Comparison of ENCODE assay signal across 9 cellular contexts in genomic region chr10:103564799-103565365, GRCh38.
DNase-seq lines count a peak whose midpoint lies in the region; ATAC-seq and TF ChIP-seq lines count a peak whose summit lies in the region.
"Had no signal": no experiment of that assay in that cellular context is flagged by ENCODE, and none has a peak within 500 bp of the region (broad histone marks: within the 10 kb centered on the region; RNA-seq: fewer than 3 reads in every experiment).

No MANE protein-coding gene starts in this region.

- no peak for DNase-seq in heart left ventricle
- no peak for DNase-seq in Right ventricle myocardium inferior (ENCODE audit: missing footprints)
- no peak for DNase-seq in T-helper 17 cell
- DNase-seq in erythroblast (lab: John Stamatoyannopoulos, UW) = peak; percentile 37 to 59
- DNase-seq in stimulated activated CD4-positive, alpha-beta T cell treated with anti-CD3 and anti-CD28 coated beads, Interleukin-15, amount 100 ng/mL, for 24 hours = peak; percentile 67
- no peak for DNase-seq in SW480 (ENCODE audit: low spot score)
- no peak for DNase-seq in cerebellum (ENCODE audit: low spot score)

- H3K4me3 ChIP-seq in heart left ventricle = no peak overlapping the region

- H3K27me3 Mint-ChIP-seq in T-helper 17 cell = peaks cover 24% of the 10 kb centered on the region
- H3K27me3 Mint-ChIP-seq: activated naive CD4-positive, alpha-beta T cell treated with anti-CD3 and anti-CD28 coated beads, Interleukin-2, amount 50 U/mL, for 24 hours had no signal

- H3K27me3 ChIP-seq in heart left ventricle = peaks cover 0 to 9% (median 0%) of the 10 kb centered on the region in 9 donors

- peaks cover 0 to 3% (median 0%) of the 10 kb centered on the region in 12 donors for H3K9me3 ChIP-seq in heart left ventricle
- H3K9me3 ChIP-seq in T-helper 17 cell (ENCODE audit: control insufficient read depth, low read length, poor library complexity, severe bottlenecking) = no peaks in the 10 kb centered on the region

- H3K27ac Mint-ChIP-seq in T-helper 17 cell = peak overlapping the region; percentile 44
- H3K27ac Mint-ChIP-seq: activated naive CD4-positive, alpha-beta T cell treated with anti-CD3 and anti-CD28 coated beads, Interleukin-2, amount 50 U/mL, for 24 hours had no signal

- no peak overlapping the region for H3K27ac ChIP-seq in heart left ventricle

- 53 to 59% (median 57%) methylated on average over 9 to 10 of the region's 10 CpGs for WGBS in heart left ventricle, 4 donors

- H3K4me3 Mint-ChIP-seq in T-helper 17 cell = no peak overlapping the region
- H3K4me3 Mint-ChIP-seq: activated naive CD4-positive, alpha-beta T cell treated with anti-CD3 and anti-CD28 coated beads, Interleukin-2, amount 50 U/mL, for 24 hours had no signal

- ATAC-seq in heart left ventricle (peak in 2 of 4 donors; percentile 18 to 28), Right ventricle myocardium inferior (no peak), T-helper 17 cell (no peak), GM19351 (IDR thresholded peaks at IDR 0.05; ENCODE audit: unreplicated experiment) (no peak)

- no peaks in the 10 kb centered on the region for H3K4me1 ChIP-seq in heart left ventricle

- H3K36me3 ChIP-seq in heart left ventricle = no peaks in the 10 kb centered on the region

- no peak for TF ChIP-seq POLR2A in heart left ventricle (IDR thresholded peaks at IDR 0.05)
- TF ChIP-seq POLR2A in erythroblast (IDR thresholded peaks at IDR 0.05; ENCODE audit: low read length) = no peak

- H3K36me3 Mint-ChIP-seq in T-helper 17 cell (ENCODE audit: low read depth) = no peaks in the 10 kb centered on the region
- H3K36me3 Mint-ChIP-seq: activated naive CD4-positive, alpha-beta T cell treated with anti-CD3 and anti-CD28 coated beads, Interleukin-2, amount 50 U/mL, for 24 hours had no signal

- intact Hi-C loops in heart left ventricle (cut with DNase I) (no loop called here), Right ventricle myocardium inferior (cut with DNase I) (no loop called here)

- H3K4me1 Mint-ChIP-seq in T-helper 17 cell = no peaks in the 10 kb centered on the region
- H3K4me1 Mint-ChIP-seq: activated naive CD4-positive, alpha-beta T cell treated with anti-CD3 and anti-CD28 coated beads, Interleukin-2, amount 50 U/mL, for 24 hours had no signal

- TF ChIP-seq CTCF in heart left ventricle (IDR thresholded peaks at IDR 0.05) = peak; percentile 25 to 59 (median 44)

Comparison
In these comparisons a context has a peak if more than half of its experiments do, and no peak if none do; other contexts are left out.
1. DNase-seq: peak in erythroblast (2 of 2) and stimulated activated CD4-positive, alpha-beta T cell treated with anti-CD3 and anti-CD28 coated beads, Interleukin-15, amount 100 ng/mL, for 24 hours (single experiment); none in heart left ventricle (0 of 5), Right ventricle myocardium inferior (single experiment), T-helper 17 cell (0 of 3), SW480 (single experiment) and cerebellum (single experiment).